In the genomic region with DNA sequence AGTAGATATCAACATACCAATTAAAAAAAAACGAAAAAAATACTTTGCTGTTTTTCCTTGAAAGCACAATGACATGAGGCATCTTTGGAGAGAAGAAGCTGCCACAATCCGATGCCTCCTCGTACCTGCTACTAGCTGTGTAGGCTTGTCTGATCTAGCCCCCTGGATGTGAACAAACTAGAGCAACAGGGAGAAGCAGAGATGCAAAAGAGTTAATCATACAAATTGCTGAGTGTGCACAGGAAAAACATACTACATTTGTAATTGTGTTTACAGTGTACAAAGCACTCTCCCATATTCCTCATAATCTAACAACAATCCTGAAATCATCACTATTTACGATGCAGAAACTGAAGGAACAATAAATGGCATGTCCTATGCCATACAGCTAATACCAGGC, we compare ENCODE assay signal across 12 cellular contexts.
DNase-seq lines count a peak whose midpoint lies in the region; ATAC-seq and TF ChIP-seq lines count a peak whose summit lies in the region.
"Had no signal": no experiment of that assay in that cellular context is flagged by ENCODE, and none has a peak within 500 bp of the region (broad histone marks: within the 10 kb centered on the region; RNA-seq: fewer than 3 reads in every experiment).

No MANE protein-coding gene starts in this region.

- H3K27ac Mint-ChIP-seq in T-helper 1 cell treated with Interleukin-12 subunit alpha and Interleukin-12 subunit beta and Interleukin-4 antibody, amounts not matched to agents 30 μg/mL and 1 μg/mL, for 36 hours = peak overlapping the region; percentile 27
- peak overlapping the region; percentile 57 to 98 for H3K27ac Mint-ChIP-seq in stimulated activated naive CD8-positive, alpha-beta T cell treated with anti-CD3 and anti-CD28 coated beads, Interleukin-15, amount 100 ng/mL, for 72 hours

- TF ChIP-seq POLR2A in erythroblast (IDR thresholded peaks at IDR 0.05; ENCODE audit: low read length) = no peak

- H3K27me3 Mint-ChIP-seq in T-helper 1 cell treated with Interleukin-12 subunit alpha and Interleukin-12 subunit beta and Interleukin-4 antibody, amounts not matched to agents 30 μg/mL and 1 μg/mL, for 36 hours (ENCODE audit: low read depth) = no peaks in the 10 kb centered on the region
- peaks cover 17% of the 10 kb centered on the region for H3K27me3 Mint-ChIP-seq in stimulated activated naive CD8-positive, alpha-beta T cell treated with anti-CD3 and anti-CD28 coated beads, Interleukin-15, amount 100 ng/mL, for 72 hours

- no peaks in the 10 kb centered on the region for H3K27me3 ChIP-seq in SU-DHL-6 (ENCODE audit: low read length)
- H3K27me3 ChIP-seq in hepatocyte = no peaks in the 10 kb centered on the region

- no peak overlapping the region for H3K4me3 Mint-ChIP-seq in T-helper 1 cell treated with Interleukin-12 subunit alpha and Interleukin-12 subunit beta and Interleukin-4 antibody, amounts not matched to agents 30 μg/mL and 1 μg/mL, for 36 hours
- H3K4me3 Mint-ChIP-seq in stimulated activated naive CD8-positive, alpha-beta T cell treated with anti-CD3 and anti-CD28 coated beads, Interleukin-15, amount 100 ng/mL, for 72 hours = peak overlapping the region in 1 of 2 donors; percentile 16

- no peak for ATAC-seq in stimulated activated naive CD8-positive, alpha-beta T cell treated with anti-CD3 and anti-CD28 coated beads, Interleukin-15, amount 100 ng/mL, for 72 hours
- ATAC-seq in HG03442 (IDR thresholded peaks at IDR 0.05; ENCODE audit: unreplicated experiment) = no peak

- H3F3A ChIP-seq in SU-DHL-6 (ENCODE audit: insufficient read depth) = peaks cover 33% of the 10 kb centered on the region

- H3K4me1 Mint-ChIP-seq in T-helper 1 cell treated with Interleukin-12 subunit alpha and Interleukin-12 subunit beta and Interleukin-4 antibody, amounts not matched to agents 30 μg/mL and 1 μg/mL, for 36 hours (ENCODE audit: low read depth) = peaks cover 35% of the 10 kb centered on the region
- H3K4me1 Mint-ChIP-seq in stimulated activated naive CD8-positive, alpha-beta T cell treated with anti-CD3 and anti-CD28 coated beads, Interleukin-15, amount 100 ng/mL, for 72 hours = peaks cover 51% of the 10 kb centered on the region

- TF ChIP-seq CTCF in SU-DHL-6 (IDR thresholded peaks at IDR 0.05; ENCODE audit: insufficient read depth, low read length, poor library complexity, severe bottlenecking) (no peak), hepatocyte (IDR thresholded peaks at IDR 0.05; ENCODE audit: poor library complexity) (no peak)

- H3K4me1 ChIP-seq in hepatocyte (ENCODE audit: insufficient read depth) = peaks cover 13% of the 10 kb centered on the region

- H3K36me3 Mint-ChIP-seq in T-helper 1 cell treated with Interleukin-12 subunit alpha and Interleukin-12 subunit beta and Interleukin-4 antibody, amounts not matched to agents 30 μg/mL and 1 μg/mL, for 36 hours (ENCODE audit: low read depth) = peaks cover 2% of the 10 kb centered on the region

- 91% methylated on average over 4 of the region's 4 CpGs for WGBS in hepatocyte (ENCODE audit: low lambda C conversion rate, missing lambda C conversion rate)

- no peaks in the 10 kb centered on the region for H4K20me1 ChIP-seq in SU-DHL-6 (ENCODE audit: low read depth, low read length)
- H4K20me1 ChIP-seq in hepatocyte (ENCODE audit: insufficient read depth, poor library complexity, severe bottlenecking) = no peaks in the 10 kb centered on the region

- H3K9me3 ChIP-seq in SU-DHL-6 (ENCODE audit: insufficient read depth, low read length) (no peaks in the 10 kb centered on the region), hepatocyte (ENCODE audit: low read depth) (no peaks in the 10 kb centered on the region)

- H3K36me3 ChIP-seq in SU-DHL-6 (ENCODE audit: low read length) = no peaks in the 10 kb centered on the region
- H3K36me3 ChIP-seq in hepatocyte (replicated peaks; ENCODE audit: insufficient read depth, low read depth) = no peaks in the 10 kb centered on the region

- peak overlapping the region; percentile 88 for H3K27ac ChIP-seq in SU-DHL-6 (ENCODE audit: low read depth, low read length)
- peak overlapping the region; percentile 75 for H3K27ac ChIP-seq in hepatocyte
- H3K27ac ChIP-seq: 22Rv1, SK-N-MC had no signal

- H3K4me2 ChIP-seq in SU-DHL-6 (ENCODE audit: low read depth, low read length, poor library complexity, severe bottlenecking) (peak overlapping the region; percentile 52), hepatocyte (no peak overlapping the region)

- H2AFZ ChIP-seq in SU-DHL-6 (ENCODE audit: low read depth, low read length, severe bottlenecking) (peak overlapping the region; percentile 6), hepatocyte (no peak overlapping the region)

- H3K4me3 ChIP-seq in SU-DHL-6 (ENCODE audit: insufficient read depth, low read length, poor library complexity, severe bottlenecking) = peak overlapping the region; percentile 17
- H3K4me3 ChIP-seq in hepatocyte = no peak overlapping the region
- H3K4me3 ChIP-seq: SK-N-MC had no signal

- H3K79me2 ChIP-seq in SU-DHL-6 (ENCODE audit: insufficient read depth, low read length) = no peaks in the 10 kb centered on the region
- H3K79me2 ChIP-seq in hepatocyte = no peaks in the 10 kb centered on the region

- no peak for DNase-seq in T-helper 1 cell
- no peak for DNase-seq in hepatocyte (ENCODE audit: low spot score)
- DNase-seq in stimulated activated naive CD8-positive, alpha-beta T cell treated with anti-CD3 and anti-CD28 coated beads, Interleukin-15, amount 100 ng/mL, for 72 hours = no peak
- no peak for DNase-seq in NK-92 (lab: John Stamatoyannopoulos, UW; ENCODE audit: unreplicated experiment)
- no peak for DNase-seq in erythroblast (lab: John Stamatoyannopoulos, UW)
- DNase-seq: effector memory CD4-positive, alpha-beta T cell; NCI-H526 had no signal

- peak overlapping the region; percentile 37 for H3K9ac ChIP-seq in SU-DHL-6 (ENCODE audit: low read length)

- H3K9me3 Mint-ChIP-seq in T-helper 1 cell treated with Interleukin-12 subunit alpha and Interleukin-12 subunit beta and Interleukin-4 antibody, amounts not matched to agents 30 μg/mL and 1 μg/mL, for 36 hours = peaks cover 4% of the 10 kb centered on the region
- peaks cover 0 to 4% of the 10 kb centered on the region in 2 donors for H3K9me3 Mint-ChIP-seq in stimulated activated naive CD8-positive, alpha-beta T cell treated with anti-CD3 and anti-CD28 coated beads, Interleukin-15, amount 100 ng/mL, for 72 hours

- no peaks in the 10 kb centered on the region for H3K9me2 ChIP-seq in SU-DHL-6 (replicated peaks; ENCODE audit: insufficient read depth, low read length)
- no peaks in the 10 kb centered on the region for H3K9me2 ChIP-seq in hepatocyte (replicated peaks; ENCODE audit: insufficient read depth)
